Comparison of ENCODE assay signal across 9 cellular contexts in genomic region chr5:116626272-116626723, GRCh38. TPM values are rescaled to one million over a fixed set of nuclear protein-coding genes. Genes with fewer than 3 reads are reported as not detected.
DNase-seq lines count a peak whose midpoint lies in the region; TF ChIP-seq lines count a peak whose summit lies in the region.
"Had no signal": no experiment of that assay in that cellular context is flagged by ENCODE, and none has a peak within 500 bp of the region (broad histone marks: within the 10 kb centered on the region; RNA-seq: fewer than 3 reads in every experiment).

No MANE protein-coding gene starts in this region.

- 11% methylated on average over 10 of the region's 13 CpGs for WGBS in esophagus muscularis mucosa

- no peaks in the 10 kb centered on the region for H3K9me3 ChIP-seq in esophagus muscularis mucosa

- no peak for TF ChIP-seq POLR2A in esophagus muscularis mucosa (IDR thresholded peaks at IDR 0.05; ENCODE audit: low read depth)

- peak overlapping the region in 2 of 3 experiments; percentile 5 to 45 for H3K4me3 Mint-ChIP-seq in nephron

- peaks cover 27% of the 10 kb centered on the region for H3K4me1 Mint-ChIP-seq in nephron

- H3K27me3 Mint-ChIP-seq in nephron (ENCODE audit: low read depth): no peaks in the 10 kb centered on the region

- H3K27ac ChIP-seq in esophagus muscularis mucosa (replicated peaks in 1 of 4): peak overlapping the region; percentile 59 to 69 (median 64)

- TF ChIP-seq CTCF in esophagus muscularis mucosa (IDR thresholded peaks at IDR 0.05) (no peak), nephron (IDR thresholded peaks at IDR 0.05; ENCODE audit: unreplicated experiment in 3 of 3) (no peak)

- TF ChIP-seq EP300 in esophagus muscularis mucosa (IDR thresholded peaks at IDR 0.05): no peak

- peak overlapping the region; percentile 84 to 92 (median 90) for H3K27ac Mint-ChIP-seq in nephron

- no peaks in the 10 kb centered on the region for H3K9me3 Mint-ChIP-seq in nephron

- H3K36me3 ChIP-seq in esophagus muscularis mucosa: no peaks in the 10 kb centered on the region

- no peaks in the 10 kb centered on the region for H3K27me3 ChIP-seq in esophagus muscularis mucosa

- peaks cover 5 to 20% (median 18%) of the 10 kb centered on the region in 4 donors for H3K4me1 ChIP-seq in esophagus muscularis mucosa

- DNase-seq in CD1c-positive myeloid dendritic cell (ENCODE audit: extremely low spot score): peak; percentile 2
- DNase-seq in NCI-H446 (lab: John Stamatoyannopoulos, UW): peak; percentile 91 to 96
- peak; percentile 94 for DNase-seq in esophagus muscularis mucosa (ENCODE audit: extremely low spot score)
- no peak for DNase-seq in NCI-H526 (lab: John Stamatoyannopoulos, UW)
- no peak for DNase-seq in LoVo (ENCODE audit: low spot score)
- no peak for DNase-seq in amniotic stem cell (lab: John Stamatoyannopoulos, UW)
- no peak for DNase-seq in hepatic stellate cell (ENCODE audit: low spot score)

- H3K36me3 Mint-ChIP-seq in nephron (ENCODE audit: low read depth): no peaks in the 10 kb centered on the region

- peak overlapping the region; percentile 15 to 27 (median 21) for H3K4me3 ChIP-seq in esophagus muscularis mucosa

- intact Hi-C loops in esophagus muscularis mucosa (cut with DNase I): no loop called here

RNA-seq across cellular contexts. Expression of gene SEMA6A, which starts 51.7 kb away (rescaled TPM):
- 10 to 100 TPM; 10.9 to 20.9 (median 14.3) TPM for total RNA-seq in esophagus muscularis mucosa
- total RNA-seq: LHCN-M2 had no signal

Comparison
In these comparisons a context has a peak if more than half of its experiments do, and no peak if none do; other contexts are left out.
1. DNase-seq: peak in CD1c-positive myeloid dendritic cell (single experiment), NCI-H446 (2 of 2) and esophagus muscularis mucosa (single experiment); none in NCI-H526 (0 of 2), LoVo (single experiment), amniotic stem cell (single experiment) and hepatic stellate cell (single experiment).